Comparison of ENCODE assay signal across 1 cellular context in the genomic region with DNA sequence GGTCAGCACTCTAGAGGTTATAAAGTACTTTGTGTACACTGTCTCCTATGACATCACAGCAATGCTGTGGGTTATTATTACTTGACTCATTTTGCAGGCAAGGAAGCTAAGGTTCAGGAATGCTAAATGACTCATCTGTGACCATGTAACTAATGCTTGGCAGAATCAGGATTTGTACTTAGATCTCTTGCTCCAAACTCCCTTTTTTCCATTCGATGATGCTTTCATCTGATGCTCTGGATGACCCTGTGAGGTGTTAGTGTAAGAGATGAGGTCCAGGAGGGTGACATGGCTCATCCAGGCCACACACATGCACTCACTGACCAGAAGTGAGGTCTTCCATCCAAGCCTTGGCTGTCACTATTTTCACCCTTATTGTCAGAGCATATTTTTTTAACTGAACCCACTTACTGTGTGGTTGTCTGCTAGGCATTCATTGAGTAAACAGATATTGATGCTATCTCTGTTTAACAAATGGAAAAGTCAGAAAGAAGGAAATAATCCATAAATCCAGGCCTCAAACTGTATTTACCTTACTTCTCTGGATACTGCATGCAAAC.
TF ChIP-seq lines count a peak whose summit lies in the region.

No MANE protein-coding gene starts in this region.

TF ChIP-seq in WTC11, 78 proteins besides CTCF, POLR2A, EP300 and RAD21 (continued from another document):
- TF ChIP-seq, protein P1, sequence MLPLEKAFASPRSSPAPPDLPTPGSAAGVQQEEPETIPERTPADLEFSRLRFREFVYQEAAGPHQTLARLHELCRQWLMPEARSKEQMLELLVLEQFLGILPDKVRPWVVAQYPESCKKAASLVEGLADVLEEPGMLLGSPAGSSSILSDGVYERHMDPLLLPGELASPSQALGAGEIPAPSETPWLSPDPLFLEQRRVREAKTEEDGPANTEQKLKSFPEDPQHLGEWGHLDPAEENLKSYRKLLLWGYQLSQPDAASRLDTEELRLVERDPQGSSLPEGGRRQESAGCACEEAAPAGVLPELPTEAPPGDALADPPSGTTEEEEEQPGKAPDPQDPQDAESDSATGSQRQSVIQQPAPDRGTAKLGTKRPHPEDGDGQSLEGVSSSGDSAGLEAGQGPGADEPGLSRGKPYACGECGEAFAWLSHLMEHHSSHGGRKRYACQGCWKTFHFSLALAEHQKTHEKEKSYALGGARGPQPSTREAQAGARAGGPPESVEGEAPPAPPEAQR (CRISPR knock-in tag; IDR thresholded peaks at IDR 0.05), result no peak
